ENCODE assay signal across 1 cellular context in the genomic region with DNA sequence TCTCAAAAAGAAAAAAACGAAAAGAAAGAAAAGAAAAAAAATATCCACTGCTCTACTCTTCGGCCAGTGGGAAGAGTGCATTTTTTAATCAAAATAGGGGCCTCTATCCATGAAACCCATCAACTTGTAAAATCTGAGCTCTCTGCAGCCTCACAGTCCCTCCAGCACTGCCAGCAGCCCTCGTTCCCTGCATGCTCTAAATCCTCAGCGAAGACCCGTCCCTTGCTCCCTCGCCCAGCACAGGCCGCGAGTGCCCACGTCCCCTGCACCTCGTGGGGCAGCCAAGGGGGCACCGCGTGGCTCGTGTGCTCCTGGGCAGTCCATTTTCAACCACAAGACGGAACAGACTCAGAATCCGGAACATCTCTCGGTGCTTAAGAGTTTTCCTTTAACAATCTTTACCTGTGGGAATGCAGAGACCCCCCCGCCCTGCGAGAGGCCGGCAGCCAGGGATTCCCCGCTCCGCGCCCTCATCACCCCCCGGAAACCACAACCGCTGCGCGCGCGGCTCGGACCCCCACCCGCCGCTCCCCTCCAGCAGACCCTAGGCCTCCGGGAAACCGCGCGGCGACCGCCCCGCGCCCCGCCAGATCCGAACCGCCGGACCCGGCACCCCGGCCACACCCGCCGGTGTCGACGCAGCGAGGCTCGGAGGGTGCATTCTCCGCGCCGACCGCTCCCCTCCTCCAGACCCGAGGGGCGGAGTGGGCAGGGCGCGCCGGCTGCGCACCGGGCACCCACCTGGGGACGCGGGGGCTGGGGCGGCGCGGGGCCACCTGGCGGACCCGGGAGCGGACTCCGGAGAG.
A peak's percentile ranks its signal among the peaks of the same experiment; 100 is the strongest.
TF ChIP-seq lines count a peak whose summit lies in the region.

No MANE protein-coding gene starts in this region.

TF ChIP-seq in H1, 55 proteins besides CTCF, POLR2A, EP300 and RAD21:
- TF ChIP-seq, protein P1, sequence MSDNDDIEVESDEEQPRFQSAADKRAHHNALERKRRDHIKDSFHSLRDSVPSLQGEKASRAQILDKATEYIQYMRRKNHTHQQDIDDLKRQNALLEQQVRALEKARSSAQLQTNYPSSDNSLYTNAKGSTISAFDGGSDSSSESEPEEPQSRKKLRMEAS (IDR thresholded peaks at IDR 0.05), result peak; percentile 51; the same call in 1 of the 2 replicates
- no peak for TF ChIP-seq KDM5A (IDR thresholded peaks at IDR 0.05; ENCODE audit: low read length)
- peak; percentile 36; the same call in 1 of the 2 replicates for TF ChIP-seq E2F6 (IDR thresholded peaks at IDR 0.05)
